In the genomic region with DNA sequence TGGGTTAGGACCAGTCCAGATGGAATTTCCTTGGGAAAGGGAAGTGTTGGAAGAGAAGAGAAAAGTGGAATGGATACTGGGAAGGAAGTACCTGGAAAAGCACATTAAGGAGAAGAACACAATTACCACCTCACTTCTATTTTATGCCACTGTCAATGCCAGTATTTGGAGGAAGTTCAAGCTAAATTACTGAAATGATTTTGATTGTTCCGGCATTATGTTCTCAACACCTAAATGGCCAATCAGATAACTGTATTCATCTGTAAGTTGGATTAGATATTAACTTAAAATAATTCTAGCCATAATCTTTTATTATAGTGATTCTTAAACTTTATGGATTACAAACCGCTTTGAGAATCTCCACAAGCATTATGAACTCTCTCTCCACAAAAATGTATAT, we compare ENCODE assay signal across 33 cellular contexts. TPM values are rescaled to one million over a fixed set of nuclear protein-coding genes. Genes with fewer than 3 reads are reported as not detected.
"Had no signal": no experiment of that assay in that cellular context is flagged by ENCODE, and none has a peak within 500 bp of the region (broad histone marks: within the 10 kb centered on the region; RNA-seq: fewer than 3 reads in every experiment).

No MANE protein-coding gene starts in this region.

- H3K36me3 ChIP-seq: esophagus squamous epithelium, gastrocnemius medialis, heart right ventricle, left ventricle myocardium inferior, lower lobe of right lung had no signal

- H3K27ac Mint-ChIP-seq: dendritic cell treated with granulocyte-macrophage colony-stimulating factor and Interleukin-4, amounts not matched to agents 40 ng/mL and 50 ng/mL, for 4 days; effector memory CD8-positive, alpha-beta T cell; endodermal cell; mesothelial cell of epicardium; naive B cell had no signal

- DNase-seq: cerebellar nuclear complex; cortex of kidney; effector CD8-positive, alpha-beta T cell; effector memory CD8-positive, alpha-beta T cell; endodermal cell; erythroblast; esophagus squamous epithelium; foreskin fibroblast; foreskin melanocyte; gastrocnemius medialis; glutamatergic neuron; head of caudate nucleus; heart right ventricle; hippocampal formation; left cardiac atrium; left ventricle myocardium inferior; lower lobe of right lung; mesenchymal stem cell; naive B cell had no signal

- H3K36me3 Mint-ChIP-seq: mesothelial cell of epicardium had no signal

- H3K4me1 Mint-ChIP-seq: endodermal cell, mesothelial cell of epicardium, naive B cell had no signal

- H3K9me3 Mint-ChIP-seq: dendritic cell treated with granulocyte-macrophage colony-stimulating factor and Interleukin-4, amounts not matched to agents 40 ng/mL and 50 ng/mL, for 4 days; effector memory CD8-positive, alpha-beta T cell; endodermal cell; mesothelial cell of epicardium; naive B cell had no signal

- H3K4me3 Mint-ChIP-seq: dendritic cell treated with granulocyte-macrophage colony-stimulating factor and Interleukin-4, amounts not matched to agents 40 ng/mL and 50 ng/mL, for 4 days; effector memory CD8-positive, alpha-beta T cell; endodermal cell; mesothelial cell of epicardium; naive B cell had no signal

- H3K4me1 ChIP-seq: esophagus squamous epithelium, gastrocnemius medialis, heart right ventricle, left ventricle myocardium inferior, lower lobe of right lung had no signal

- ATAC-seq: effector memory CD8-positive, alpha-beta T cell; esophagus mucosa; gastrocnemius medialis; heart right ventricle; left cardiac atrium; left lobe of liver; lower lobe of right lung had no signal

- H3K4me3 ChIP-seq: esophagus squamous epithelium, gastrocnemius medialis, heart right ventricle, left ventricle myocardium inferior, lower lobe of right lung had no signal

- H3K9me3 ChIP-seq: esophagus squamous epithelium, gastrocnemius medialis, heart right ventricle, left ventricle myocardium inferior, lower lobe of right lung had no signal

- H3K27ac ChIP-seq: epithelial cell of prostate, esophagus squamous epithelium, gastrocnemius medialis, heart right ventricle, left ventricle myocardium inferior, lower lobe of right lung had no signal

RNA-seq across cellular contexts. Expression of gene NPVF, which starts 7.3 kb away (rescaled TPM):
- total RNA-seq: chondrocyte, dermis microvascular lymphatic vessel endothelial cell, endodermal cell, esophagus mucosa, esophagus squamous epithelium, gastrocnemius medialis, glomerular endothelial cell, heart right ventricle, kidney epithelial cell, left cardiac atrium, left lobe of liver, left ventricle myocardium inferior, lower leg skin, lower lobe of right lung, lung microvascular endothelial cell, mesenteric fat pad, mesothelial cell of epicardium, mucosa of gallbladder, myocyte had no signal
